In genomic region chr12:100797246-100797645, GRCh38 we compare ENCODE assay signal across 17 cellular contexts. TPM values are rescaled to one million over a fixed set of nuclear protein-coding genes. Genes with fewer than 3 reads are reported as not detected.
DNase-seq lines count a peak whose midpoint lies in the region; ATAC-seq and TF ChIP-seq lines count a peak whose summit lies in the region.
"Had no signal": no experiment of that assay in that cellular context is flagged by ENCODE, and none has a peak within 500 bp of the region (broad histone marks: within the 10 kb centered on the region; RNA-seq: fewer than 3 reads in every experiment).

No MANE protein-coding gene starts in this region.

- H2AK5ac ChIP-seq in trophoblast cell (ENCODE audit: low read length): no peak overlapping the region

- no peak for TF ChIP-seq CTCF in GM23338 (conservative IDR thresholded peaks at IDR 0.05; ENCODE audit: low read depth in 2 of 2)
- no peak for TF ChIP-seq CTCF in suprapubic skin (IDR thresholded peaks at IDR 0.05)

- H3K18ac ChIP-seq in trophoblast cell (ENCODE audit: low read length): no peak overlapping the region

- DNase-seq in GM23338 (ENCODE audit: low spot score) (peak; percentile 37), trophoblast cell (no peak), COR-L47 (lab: John Stamatoyannopoulos, UW) (no peak), suprapubic skin (ENCODE audit: low spot score in 2 of 2) (no peak), NCI-H146 treated with DMSO at 0.1 percent for 48 hours (lab: John Stamatoyannopoulos, UW; ENCODE audit: unreplicated experiment) (no peak)
- no peak for DNase-seq in activated CD8-positive, alpha-beta memory T cell treated with anti-CD3 and anti-CD28 coated beads for 24 hours
- DNase-seq: NCI-H1105, NCI-H187, NCI-H774, PC-9, SJCRH30 had no signal

- no peaks in the 10 kb centered on the region for H3K36me3 Mint-ChIP-seq in GM23338 (ENCODE audit: low read depth)

- H3K27ac Mint-ChIP-seq in GM23338: no peak overlapping the region

- no CpG with 5 or more reads among the region's 1 CpG for WGBS in trophoblast cell (ENCODE audit: extremely low coverage, insufficient coverage, insufficient read length)
- 70% methylated on average over 1 of the region's 1 CpG for WGBS in suprapubic skin

- no peaks in the 10 kb centered on the region for H3F3A ChIP-seq in GM23338 (replicated peaks; ENCODE audit: low read depth)

- TF ChIP-seq EP300 in suprapubic skin (IDR thresholded peaks at IDR 0.05): no peak

- H4K91ac ChIP-seq in trophoblast cell (ENCODE audit: low read depth, low read length): no peak overlapping the region

- peaks cover 51% of the 10 kb centered on the region for H3K4me1 ChIP-seq in GM23338 (ENCODE audit: insufficient read depth)
- peaks cover 44% of the 10 kb centered on the region for H3K4me1 ChIP-seq in iPS-20b (ENCODE audit: insufficient read depth, low read length)
- H3K4me1 ChIP-seq in trophoblast cell (ENCODE audit: control insufficient read depth in 1 of 2, insufficient read depth in 2 of 2, low read length in 2 of 2): peaks cover 12 to 18% of the 10 kb centered on the region in 2 experiments
- H3K4me1 ChIP-seq in suprapubic skin: no peaks in the 10 kb centered on the region
- H3K4me1 ChIP-seq: A549, SJCRH30 had no signal

- no peak overlapping the region for H4K12ac ChIP-seq in trophoblast cell (ENCODE audit: low read depth, low read length)

- no peaks in the 10 kb centered on the region for H3K27me3 ChIP-seq in GM23338 (ENCODE audit: insufficient read depth)
- H3K27me3 ChIP-seq in iPS-20b (ENCODE audit: insufficient read depth, low read length): peaks cover 13% of the 10 kb centered on the region; the same call in 1 of the 2 replicates
- H3K27me3 ChIP-seq in trophoblast cell (ENCODE audit: insufficient read depth, low read length): no peaks in the 10 kb centered on the region
- H3K27me3 ChIP-seq in suprapubic skin: peaks cover 15% of the 10 kb centered on the region
- H3K27me3 ChIP-seq: SJCRH30 had no signal

- H3K9me3 ChIP-seq in iPS-20b (ENCODE audit: insufficient read depth, low read depth, low read length): no peaks in the 10 kb centered on the region
- H3K9me3 ChIP-seq in trophoblast cell (ENCODE audit: insufficient read depth, low read depth, low read length): no peaks in the 10 kb centered on the region
- no peaks in the 10 kb centered on the region for H3K9me3 ChIP-seq in suprapubic skin
- H3K9me3 ChIP-seq: A549, HAP-1, SJCRH30 had no signal

- H4K8ac ChIP-seq in trophoblast cell (ENCODE audit: low read depth, low read length): no peak overlapping the region

- no peak overlapping the region for H3K4ac ChIP-seq in trophoblast cell (ENCODE audit: low read depth, low read length)

- H2BK5ac ChIP-seq in trophoblast cell (ENCODE audit: low read depth, low read length, poor library complexity): no peak overlapping the region

- peaks cover 13% of the 10 kb centered on the region for H3K27me3 Mint-ChIP-seq in GM23338 (ENCODE audit: insufficient read depth, low read depth, poor library complexity)

- H3K79me1 ChIP-seq in trophoblast cell (ENCODE audit: low read length): peaks cover 18% of the 10 kb centered on the region

- no peaks in the 10 kb centered on the region for H3K9me2 ChIP-seq in GM23338 (ENCODE audit: insufficient read depth)

- H3K9ac ChIP-seq in iPS-20b (ENCODE audit: low read depth, low read length) (peak overlapping the region; percentile 18; the same call in 1 of the 2 replicates), trophoblast cell (ENCODE audit: low read length) (no peak overlapping the region)

- no peak overlapping the region for H3K23ac ChIP-seq in trophoblast cell (ENCODE audit: low read length)

- no peak overlapping the region for H3K4me3 ChIP-seq in GM23338
- H3K4me3 ChIP-seq in iPS-20b (ENCODE audit: low read length): peak overlapping the region; percentile 23; the same call in 1 of the 2 replicates
- H3K4me3 ChIP-seq in trophoblast cell (ENCODE audit: low read depth, low read length): no peak overlapping the region
- no peak overlapping the region for H3K4me3 ChIP-seq in suprapubic skin
- H3K4me3 ChIP-seq: A549, HAP-1, PC-9, SJCRH30 had no signal

- TF ChIP-seq POLR2A in suprapubic skin (IDR thresholded peaks at IDR 0.05): no peak

- no peaks in the 10 kb centered on the region for H3K9me3 Mint-ChIP-seq in GM23338

- H3K4me2 ChIP-seq in GM23338 (peak overlapping the region; percentile 27), trophoblast cell (ENCODE audit: low read length) (peak overlapping the region; percentile 33)
- H3K4me2 ChIP-seq: A549, PC-9 had no signal

- no peak overlapping the region for H2BK120ac ChIP-seq in trophoblast cell (ENCODE audit: insufficient read depth, low read length, poor library complexity)

- no peaks in the 10 kb centered on the region for H4K20me1 ChIP-seq in GM23338 (replicated peaks; ENCODE audit: insufficient read depth)

- no peak overlapping the region for H2AFZ ChIP-seq in GM23338
- H2AFZ ChIP-seq in trophoblast cell (ENCODE audit: insufficient read depth, low read length, poor library complexity): no peak overlapping the region
- H2AFZ ChIP-seq: PC-9 had no signal

- H3K79me2 ChIP-seq in GM23338 (replicated peaks; ENCODE audit: insufficient read depth) (no peaks in the 10 kb centered on the region), trophoblast cell (ENCODE audit: control insufficient read depth, insufficient read depth, low read length, poor library complexity) (peaks cover 1% of the 10 kb centered on the region)

- no peak for ATAC-seq in GM23338
- ATAC-seq: A549 had no signal

- H3K27ac ChIP-seq in GM23338 (ENCODE audit: low read depth) (no peak overlapping the region), angular gyrus (ENCODE audit: low read depth, low read length) (peak overlapping the region; percentile 42), iPS-20b (ENCODE audit: low read length) (no peak overlapping the region), trophoblast cell (ENCODE audit: low read depth, low read length) (no peak overlapping the region), suprapubic skin (no peak overlapping the region)
- H3K27ac ChIP-seq: A549, C4-2B, PC-9, SJCRH30 had no signal

- no peak overlapping the region for H3K14ac ChIP-seq in trophoblast cell (ENCODE audit: low read length)

- H3K4me1 Mint-ChIP-seq in GM23338: peaks cover 56% of the 10 kb centered on the region

- H2BK12ac ChIP-seq in trophoblast cell (ENCODE audit: low read length): no peak overlapping the region

- no peaks in the 10 kb centered on the region for H3K36me3 ChIP-seq in GM23338 (ENCODE audit: insufficient read depth)
- H3K36me3 ChIP-seq in iPS-20b (ENCODE audit: insufficient read depth, low read depth, low read length): no peaks in the 10 kb centered on the region
- H3K36me3 ChIP-seq in trophoblast cell (ENCODE audit: control insufficient read depth in 1 of 2, insufficient read depth in 2 of 2, low read length in 2 of 2): no peaks in the 10 kb centered on the region
- no peaks in the 10 kb centered on the region for H3K36me3 ChIP-seq in suprapubic skin
- H3K36me3 ChIP-seq: HAP-1, SJCRH30 had no signal

- no peak overlapping the region for H3K4me3 Mint-ChIP-seq in GM23338

TF ChIP-seq in GM23338, 12 proteins besides CTCF, POLR2A, EP300 and RAD21 (continues in another document):
- TF ChIP-seq POLR2AphosphoS5 (IDR thresholded peaks at IDR 0.05; ENCODE audit: low read depth): no peak
- no peak for TF ChIP-seq STAT1 (IDR thresholded peaks at IDR 0.05; ENCODE audit: unreplicated experiment)

RNA-seq across cellular contexts. Expression of gene ANO4, which starts 2.7 kb away (rescaled TPM):
- 2.6 and 8.7 TPM in 2 replicates for total RNA-seq in GM23338 (2014; rRNA removed; shearing (Covaris generic))
- 0.89 and 1.7 TPM in 2 replicates for polyA plus RNA-seq in GM23338 (2016; fragmentation: Nextera tagmentation; extraction: Ambion mirVana)
- 12.2 and 12.4 TPM in 2 replicates for polyA plus RNA-seq in trophoblast cell (2013)
- total RNA-seq in suprapubic skin: 1 to 10 TPM in 1 of 4 donors, under 1 TPM in 1, not detected in 2; 0.30 to 1.2 TPM
- total RNA-seq: NCI-H460, PC-9 had no signal
